In genomic region chr10:110400173-110400947, GRCh38 we compare ENCODE assay signal across 24 cellular contexts.
DNase-seq lines count a peak whose midpoint lies in the region; ATAC-seq and TF ChIP-seq lines count a peak whose summit lies in the region.
"Had no signal": no experiment of that assay in that cellular context is flagged by ENCODE, and none has a peak within 500 bp of the region (broad histone marks: within the 10 kb centered on the region; RNA-seq: fewer than 3 reads in every experiment).

No MANE protein-coding gene starts in this region.

- no peaks in the 10 kb centered on the region for H3K9me2 ChIP-seq in hepatocyte (replicated peaks; ENCODE audit: insufficient read depth)

- H3K9me3 Mint-ChIP-seq in HFFc6 = no peaks in the 10 kb centered on the region
- no peaks in the 10 kb centered on the region for H3K9me3 Mint-ChIP-seq in progenitor cell of endocrine pancreas (ENCODE audit: low read depth)
- H3K9me3 Mint-ChIP-seq: activated B cell treated with CpG ODN at 0.5 μM for 24 hours; CD4-positive, alpha-beta T cell; nephron; stimulated activated naive CD8-positive, alpha-beta T cell treated with anti-CD3 and anti-CD28 coated beads, Interleukin-15, Interleukin-2, amounts not matched to agents 100 ng/mL and 50 ng/mL, for 24 hours had no signal

- no peak for DNase-seq in HFFc6
- no peak for DNase-seq in RWPE2 (ENCODE audit: low spot score)
- DNase-seq in hepatocyte (ENCODE audit: low spot score) = no peak
- no peak for DNase-seq in progenitor cell of endocrine pancreas (ENCODE audit: low spot score, unreplicated experiment)
- no peak for DNase-seq in stimulated activated naive CD4-positive, alpha-beta T cell treated with Interleukin-2 at 50 U/mL for 16 hours (lab: John Stamatoyannopoulos, UW)
- DNase-seq: activated B cell treated with CpG ODN at 0.5 μM for 24 hours; activated CD4-positive, alpha-beta T cell treated with anti-CD3 and anti-CD28 coated beads, Interleukin-2, amount 50 U/mL, for 48 hours; activated gamma-delta T cell treated with Interleukin-2 at 50 U/mL for 16 hours; activated T-cell treated with anti-CD3 and anti-CD28 coated beads for 4 hours; caudate nucleus; CD4-positive, alpha-beta T cell; DMS79 treated with DMSO at 0.1 percent for 48 hours; dorsolateral prefrontal cortex; left colon; NCI-H1417 treated with DMSO at 0.1 percent for 48 hours; NCI-H526; stimulated activated CD4-positive, alpha-beta T cell treated with anti-CD3 and anti-CD28 coated beads, Interleukin-2, amount 100 ng/mL, for 24 hours; tibial artery had no signal

- H4K20me1 ChIP-seq in hepatocyte (ENCODE audit: insufficient read depth, poor library complexity, severe bottlenecking) = no peaks in the 10 kb centered on the region

- no peak overlapping the region; the same call in 1 of the 2 replicates for H3K4me3 Mint-ChIP-seq in HFFc6
- no peak overlapping the region for H3K4me3 Mint-ChIP-seq in progenitor cell of endocrine pancreas (ENCODE audit: low read depth)
- H3K4me3 Mint-ChIP-seq: activated B cell treated with CpG ODN at 0.5 μM for 24 hours; CD4-positive, alpha-beta T cell; nephron; stimulated activated naive CD8-positive, alpha-beta T cell treated with anti-CD3 and anti-CD28 coated beads, Interleukin-15, Interleukin-2, amounts not matched to agents 100 ng/mL and 50 ng/mL, for 24 hours had no signal

- no peaks in the 10 kb centered on the region for H3K36me3 Mint-ChIP-seq in HFFc6 (ENCODE audit: low read depth)
- no peaks in the 10 kb centered on the region for H3K36me3 Mint-ChIP-seq in progenitor cell of endocrine pancreas (ENCODE audit: insufficient read depth)

- no peaks in the 10 kb centered on the region; the same call in 1 of the 2 replicates for H3K27me3 Mint-ChIP-seq in HFFc6 (ENCODE audit: insufficient read depth)
- H3K27me3 Mint-ChIP-seq in progenitor cell of endocrine pancreas = no peaks in the 10 kb centered on the region
- H3K27me3 Mint-ChIP-seq: CD4-positive, alpha-beta T cell; stimulated activated naive CD8-positive, alpha-beta T cell treated with anti-CD3 and anti-CD28 coated beads, Interleukin-15, Interleukin-2, amounts not matched to agents 100 ng/mL and 50 ng/mL, for 24 hours had no signal

- H3K4me1 ChIP-seq in ACC112 (ENCODE audit: control insufficient read depth, insufficient read depth, low read length, unreplicated experiment) (peaks cover 48% of the 10 kb centered on the region), RWPE2 (ENCODE audit: insufficient read depth, poor library complexity, severe bottlenecking) (peaks cover 36% of the 10 kb centered on the region), hepatocyte (ENCODE audit: insufficient read depth) (peaks cover 22% of the 10 kb centered on the region)

- WGBS in hepatocyte (ENCODE audit: low lambda C conversion rate, missing lambda C conversion rate) = 87% methylated on average over 6 of the region's 6 CpGs

- no peak overlapping the region for H3K4me2 ChIP-seq in hepatocyte

- H3K4me3 ChIP-seq in ACC112 (ENCODE audit: low read depth, low read length) = no peak overlapping the region
- H3K4me3 ChIP-seq in RWPE2 (ENCODE audit: severe bottlenecking) = no peak overlapping the region
- no peak overlapping the region for H3K4me3 ChIP-seq in hepatocyte
- H3K4me3 ChIP-seq: adrenal gland, dorsolateral prefrontal cortex, tibial artery had no signal

- H3K27ac ChIP-seq in ACC112 (ENCODE audit: low read depth, low read length) (peak overlapping the region; percentile 100), RWPE2 (ENCODE audit: poor library complexity, severe bottlenecking) (peak overlapping the region; percentile 98), hepatocyte (peak overlapping the region; percentile 85)
- H3K27ac ChIP-seq: dorsolateral prefrontal cortex, tibial artery had no signal

- TF ChIP-seq CTCF in HFFc6 (IDR thresholded peaks at IDR 0.05) (no peak), RWPE2 (IDR thresholded peaks at IDR 0.05; ENCODE audit: poor library complexity, severe bottlenecking) (no peak), hepatocyte (IDR thresholded peaks at IDR 0.05; ENCODE audit: poor library complexity) (no peak), progenitor cell of endocrine pancreas (IDR thresholded peaks at IDR 0.05; ENCODE audit: unreplicated experiment) (no peak)

- no peaks in the 10 kb centered on the region for H3K27me3 ChIP-seq in ACC112 (ENCODE audit: insufficient read depth, low read length)
- no peaks in the 10 kb centered on the region for H3K27me3 ChIP-seq in RWPE2 (ENCODE audit: insufficient read depth, poor library complexity, severe bottlenecking)
- H3K27me3 ChIP-seq in hepatocyte = no peaks in the 10 kb centered on the region
- H3K27me3 ChIP-seq: adrenal gland, dorsolateral prefrontal cortex, tibial artery had no signal

- H3K27ac Mint-ChIP-seq in HFFc6 = peak overlapping the region; percentile 99
- no peak overlapping the region for H3K27ac Mint-ChIP-seq in progenitor cell of endocrine pancreas
- H3K27ac Mint-ChIP-seq: activated B cell treated with CpG ODN at 0.5 μM for 24 hours; CD4-positive, alpha-beta T cell; stimulated activated naive CD8-positive, alpha-beta T cell treated with anti-CD3 and anti-CD28 coated beads, Interleukin-15, Interleukin-2, amounts not matched to agents 100 ng/mL and 50 ng/mL, for 24 hours had no signal

- H3K9me3 ChIP-seq in RWPE2 (ENCODE audit: severe bottlenecking) (no peaks in the 10 kb centered on the region), hepatocyte (ENCODE audit: low read depth) (no peaks in the 10 kb centered on the region)
- H3K9me3 ChIP-seq: adrenal gland, tibial artery had no signal

- H3K36me3 ChIP-seq in ACC112 (ENCODE audit: insufficient read depth, low read length) (no peaks in the 10 kb centered on the region), RWPE2 (ENCODE audit: low read depth) (no peaks in the 10 kb centered on the region), hepatocyte (replicated peaks; ENCODE audit: insufficient read depth, low read depth) (no peaks in the 10 kb centered on the region)
- H3K36me3 ChIP-seq: adrenal gland, tibial artery had no signal

- no peak overlapping the region for H2AFZ ChIP-seq in ACC112 (ENCODE audit: low read length, unreplicated experiment)
- H2AFZ ChIP-seq in hepatocyte = no peak overlapping the region

- H3K4me1 Mint-ChIP-seq in HFFc6 (ENCODE audit: low read depth) (peaks cover 69% of the 10 kb centered on the region), progenitor cell of endocrine pancreas (ENCODE audit: low read depth) (peaks cover 27% of the 10 kb centered on the region)

- ATAC-seq in RWPE2 (ENCODE audit: low read depth) = no peak
- no peak for ATAC-seq in HG03571 (IDR thresholded peaks at IDR 0.05; ENCODE audit: unreplicated experiment)
- no peak for ATAC-seq in GM18858 (IDR thresholded peaks at IDR 0.05; ENCODE audit: unreplicated experiment)
- ATAC-seq: left colon had no signal

- H3K79me2 ChIP-seq in ACC112 (ENCODE audit: control insufficient read depth, insufficient read depth, low read length, unreplicated experiment) (no peaks in the 10 kb centered on the region), hepatocyte (no peaks in the 10 kb centered on the region)
